ENCODE assay signal across 11 cellular contexts in the genomic region with DNA sequence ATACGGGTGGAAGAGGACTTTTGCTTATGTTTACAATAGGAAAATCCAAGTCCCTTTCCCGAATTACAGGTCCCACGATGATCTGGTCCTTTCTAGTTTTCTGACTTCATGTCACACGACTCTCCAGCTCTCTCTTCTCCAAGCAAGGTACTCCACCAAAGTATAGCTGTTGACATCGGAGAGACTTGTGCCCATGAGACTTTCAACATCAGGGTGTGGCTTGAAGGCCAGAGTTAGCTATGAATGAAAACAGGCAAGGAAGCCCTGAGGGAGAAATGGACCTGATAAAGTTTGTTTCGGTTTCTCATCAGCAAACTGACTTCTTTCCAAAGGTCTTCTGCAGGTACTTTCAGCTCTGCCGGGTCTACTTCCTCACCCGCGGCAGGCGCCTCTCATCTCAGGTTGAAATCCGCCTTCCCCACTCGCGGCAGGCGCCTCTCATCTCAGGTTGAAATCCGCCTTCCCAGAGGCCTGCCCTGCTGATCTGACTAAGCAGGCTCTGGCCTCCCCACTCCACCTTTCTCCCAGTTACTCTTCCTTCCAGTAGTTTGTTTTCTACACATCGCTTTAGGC. TPM values are rescaled to one million over a fixed set of nuclear protein-coding genes. Genes with fewer than 3 reads are reported as not detected.
DNase-seq lines count a peak whose midpoint lies in the region; ATAC-seq lines count a peak whose summit lies in the region.
"Had no signal": no experiment of that assay in that cellular context is flagged by ENCODE, and none has a peak within 500 bp of the region (broad histone marks: within the 10 kb centered on the region; RNA-seq: fewer than 3 reads in every experiment).

No MANE protein-coding gene starts in this region.

- DNase-seq in DMS53 (lab: John Stamatoyannopoulos, UW) (peak; percentile 24), DMS53 treated with DMSO at 0.1 percent for 48 hours (lab: John Stamatoyannopoulos, UW; ENCODE audit: unreplicated experiment) (no peak), A172 (ENCODE audit: low spot score) (no peak)
- DNase-seq in stimulated activated naive CD8-positive, alpha-beta T cell treated with anti-CD3 and anti-CD28 coated beads, Interleukin-15, Interleukin-2, amounts not matched to agents 100 U/mL and 50 U/mL, for 24 hours: peak; percentile 9
- DNase-seq: foreskin melanocyte, mesendoderm, NCI-H345 had no signal

- peaks cover 17% of the 10 kb centered on the region for H3K4me1 Mint-ChIP-seq in T-helper 1 cell treated with Interleukin-12 subunit alpha and Interleukin-12 subunit beta and Interleukin-4 antibody, amounts not matched to agents 30 μg/mL and 1 μg/mL, for 36 hours (ENCODE audit: low read depth)

- H3K27me3 Mint-ChIP-seq in T-helper 1 cell treated with Interleukin-12 subunit alpha and Interleukin-12 subunit beta and Interleukin-4 antibody, amounts not matched to agents 30 μg/mL and 1 μg/mL, for 36 hours (ENCODE audit: low read depth): peaks cover 11% of the 10 kb centered on the region

- H3K36me3 ChIP-seq in esophagus (ENCODE audit: control insufficient read depth in 2 of 2, insufficient read depth in 2 of 2, low read length in 1 of 2): peaks cover 2 to 8% of the 10 kb centered on the region in 2 donors

- peak overlapping the region; percentile 32 to 74 for H3K27ac ChIP-seq in esophagus (ENCODE audit: low read depth in 2 of 2, low read length in 1 of 2)

- H3K36me3 Mint-ChIP-seq in T-helper 1 cell treated with Interleukin-12 subunit alpha and Interleukin-12 subunit beta and Interleukin-4 antibody, amounts not matched to agents 30 μg/mL and 1 μg/mL, for 36 hours (ENCODE audit: low read depth): peaks cover 12% of the 10 kb centered on the region

- no peak for ATAC-seq in stimulated activated naive CD8-positive, alpha-beta T cell treated with anti-CD3 and anti-CD28 coated beads, Interleukin-15, Interleukin-2, amounts not matched to agents 100 U/mL and 50 U/mL, for 24 hours
- ATAC-seq in GM18873 (IDR thresholded peaks at IDR 0.05; ENCODE audit: low FRiP score, unreplicated experiment) (no peak), HG03571 (IDR thresholded peaks at IDR 0.05; ENCODE audit: unreplicated experiment) (no peak)

- no peaks in the 10 kb centered on the region for H3K27me3 ChIP-seq in esophagus (ENCODE audit: control insufficient read depth in 1 of 2, insufficient read depth in 2 of 2, low read length in 2 of 2)

- H3K4me1 ChIP-seq in esophagus (ENCODE audit: control insufficient read depth in 2 of 2, insufficient read depth in 2 of 2, low read length in 1 of 2): no peaks in the 10 kb centered on the region

- peak overlapping the region; percentile 82 for H3K27ac Mint-ChIP-seq in T-helper 1 cell treated with Interleukin-12 subunit alpha and Interleukin-12 subunit beta and Interleukin-4 antibody, amounts not matched to agents 30 μg/mL and 1 μg/mL, for 36 hours

- H3K9me3 Mint-ChIP-seq in T-helper 1 cell treated with Interleukin-12 subunit alpha and Interleukin-12 subunit beta and Interleukin-4 antibody, amounts not matched to agents 30 μg/mL and 1 μg/mL, for 36 hours: no peaks in the 10 kb centered on the region

- H3K4me3 Mint-ChIP-seq in T-helper 1 cell treated with Interleukin-12 subunit alpha and Interleukin-12 subunit beta and Interleukin-4 antibody, amounts not matched to agents 30 μg/mL and 1 μg/mL, for 36 hours: peak overlapping the region; percentile 61

- no peak overlapping the region for H3K4me3 ChIP-seq in esophagus (ENCODE audit: low read depth in 1 of 2, low read length in 2 of 2)

- H3K9me3 ChIP-seq in esophagus (ENCODE audit: control insufficient read depth in 2 of 2, insufficient read depth in 1 of 2, low read depth in 1 of 2, low read length in 1 of 2): no peaks in the 10 kb centered on the region

- WGBS in esophagus, 2 donors: 65 to 72% methylated on average over 16 of the region's 16 CpGs

RNA-seq across cellular contexts. Expression of a gene that starts 2.1 kb away (rescaled TPM):
- 10 to 100 TPM in 1 of 2 donors, 1 to 10 TPM in 1; 6.6 to 11.8 TPM for polyA plus RNA-seq in esophagus
- total RNA-seq in A172 (2014; rRNA removed; shearing (Covaris generic)): 6.0 and 6.1 TPM in 2 replicates

RNA-seq across cellular contexts. Expression of a gene that starts 10.9 kb away (rescaled TPM):
- polyA plus RNA-seq in esophagus: 10 to 100 TPM; 42.2 to 60.0 TPM
- total RNA-seq in A172 (2014; rRNA removed; shearing (Covaris generic)): 126 and 138 TPM in 2 replicates

Comparison
In these comparisons a context has a peak if more than half of its experiments do, and no peak if none do; other contexts are left out.
1. DNase-seq: peak in DMS53 (single experiment) and stimulated activated naive CD8-positive, alpha-beta T cell treated with anti-CD3 and anti-CD28 coated beads, Interleukin-15, Interleukin-2, amounts not matched to agents 100 U/mL and 50 U/mL, for 24 hours (single experiment); none in DMS53 treated with DMSO at 0.1 percent for 48 hours (single experiment) and A172 (single experiment).